ENCODE assay signal across 11 cellular contexts in the genomic region with DNA sequence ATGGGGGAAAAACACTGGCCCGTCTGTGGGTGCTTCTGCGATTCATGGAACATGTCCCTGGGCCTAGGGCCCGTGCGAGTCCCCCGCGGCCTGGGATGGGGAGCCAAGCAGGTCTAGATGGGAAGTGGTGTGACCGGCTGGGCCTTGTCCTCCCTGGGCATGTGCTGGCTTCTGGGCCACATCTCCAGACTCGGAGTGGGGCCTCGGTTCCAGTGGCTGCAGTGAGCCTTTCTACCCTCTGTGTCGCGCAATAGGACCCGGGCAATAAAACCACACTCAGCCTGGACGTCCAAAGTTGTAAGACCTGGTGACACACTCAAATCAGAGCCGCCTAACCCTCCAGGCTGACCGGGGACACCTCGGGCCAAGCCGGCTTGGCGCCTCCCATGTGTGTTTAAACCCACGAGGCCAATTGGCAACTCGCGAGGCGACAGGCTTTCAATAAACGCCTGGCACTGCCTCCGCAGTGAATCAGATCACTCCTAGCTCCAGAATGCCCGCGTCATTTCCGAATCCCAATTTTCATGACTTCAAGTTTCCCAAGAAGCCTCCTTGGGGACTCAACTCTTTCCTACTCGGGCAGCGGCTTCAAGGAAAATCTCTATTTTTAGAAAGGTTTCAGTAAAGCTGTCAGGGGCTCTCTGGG. TPM values are rescaled to one million over a fixed set of nuclear protein-coding genes. Genes with fewer than 3 reads are reported as not detected.
DNase-seq lines count a peak whose midpoint lies in the region; ATAC-seq and TF ChIP-seq lines count a peak whose summit lies in the region.
"Had no signal": no experiment of that assay in that cellular context is flagged by ENCODE, and none has a peak within 500 bp of the region (broad histone marks: within the 10 kb centered on the region; RNA-seq: fewer than 3 reads in every experiment).

No MANE protein-coding gene starts in this region.

- H3K4me1 ChIP-seq in left lung (peaks cover 8 to 26% of the 10 kb centered on the region in 2 donors), skeletal muscle satellite cell (ENCODE audit: control insufficient read depth, insufficient read depth, low read length) (peaks cover 18% of the 10 kb centered on the region)

- H3K9ac ChIP-seq in skeletal muscle satellite cell (ENCODE audit: low read depth, low read length): peak overlapping the region; percentile 24

- H3K4me3 Mint-ChIP-seq in central memory CD8-positive, alpha-beta T cell: peak overlapping the region; percentile 58

- H3K27me3 ChIP-seq in left lung (no peaks in the 10 kb centered on the region), skeletal muscle satellite cell (ENCODE audit: control insufficient read depth, insufficient read depth, low read length) (no peaks in the 10 kb centered on the region)

- no peaks in the 10 kb centered on the region for H3K27me3 Mint-ChIP-seq in central memory CD8-positive, alpha-beta T cell

- H3K4me3 ChIP-seq in left lung (no peak overlapping the region), skeletal muscle satellite cell (ENCODE audit: low read length) (no peak overlapping the region)

- peaks cover 47% of the 10 kb centered on the region for H3K4me1 Mint-ChIP-seq in central memory CD8-positive, alpha-beta T cell

- H3K9me3 ChIP-seq in left lung: no peaks in the 10 kb centered on the region
- no peaks in the 10 kb centered on the region for H3K9me3 ChIP-seq in skeletal muscle satellite cell (replicated peaks; ENCODE audit: low read length)

- H3K27ac ChIP-seq in left lung: peak overlapping the region; percentile 75 to 78
- H3K27ac ChIP-seq: HL-60 had no signal

- peaks cover 0 to 42% of the 10 kb centered on the region in 2 donors for H3K36me3 ChIP-seq in left lung
- H3K36me3 ChIP-seq in skeletal muscle satellite cell (ENCODE audit: insufficient read depth, low read length): peaks cover 35% of the 10 kb centered on the region

- peak overlapping the region; percentile 2 for H3K4me2 ChIP-seq in skeletal muscle satellite cell (ENCODE audit: low read length)

- TF ChIP-seq CTCF in left lung (IDR thresholded peaks at IDR 0.05): no peak

- H3K36me3 Mint-ChIP-seq in central memory CD8-positive, alpha-beta T cell (ENCODE audit: insufficient read depth): peaks cover 18% of the 10 kb centered on the region

- peak; percentile 89 for DNase-seq in GM03348 (ENCODE audit: low spot score)
- DNase-seq in central memory CD8-positive, alpha-beta T cell (ENCODE audit: low spot score in 2 of 2): no peak
- no peak for DNase-seq in left lung
- DNase-seq in SIG-M5 (lab: John Stamatoyannopoulos, UW): no peak
- no peak for DNase-seq in NCI-H2081 (lab: John Stamatoyannopoulos, UW)
- DNase-seq in NCI-H526 treated with DMSO at 0.1 percent for 48 hours (lab: John Stamatoyannopoulos, UW): no peak
- DNase-seq: activated CD4-positive, alpha-beta T cell treated with anti-CD3 and anti-CD28 coated beads for 48 hours; NCI-H774 had no signal

- no peaks in the 10 kb centered on the region for H3K9me3 Mint-ChIP-seq in central memory CD8-positive, alpha-beta T cell

- ATAC-seq in central memory CD8-positive, alpha-beta T cell (replicated peaks; ENCODE audit: extremely low read depth, poor library complexity, severe bottlenecking): no peak
- ATAC-seq in left lung (no peak), HG02759 (IDR thresholded peaks at IDR 0.05; ENCODE audit: unreplicated experiment) (no peak)

- H3K27ac Mint-ChIP-seq in central memory CD8-positive, alpha-beta T cell (ENCODE audit: low read depth): peak overlapping the region; percentile 72

- intact Hi-C loops in left lung (cut with DNase I): loop anchor here in 1 of 2 donors (10.0 kb wide), 1 partner anchor 137 kb away; no protein-coding TSS in a partner anchor

RNA-seq across cellular contexts. Expression of gene KLF2, which starts 57.3 kb away (rescaled TPM):
- total RNA-seq in left lung: 10 to 100 TPM; 30.2 to 75.9 TPM
- 0.25 and 2.0 TPM in 2 replicates for total RNA-seq in skeletal muscle satellite cell (2012; rRNA removed)
